Comparison of ENCODE assay signal across 24 cellular contexts in the genomic region with DNA sequence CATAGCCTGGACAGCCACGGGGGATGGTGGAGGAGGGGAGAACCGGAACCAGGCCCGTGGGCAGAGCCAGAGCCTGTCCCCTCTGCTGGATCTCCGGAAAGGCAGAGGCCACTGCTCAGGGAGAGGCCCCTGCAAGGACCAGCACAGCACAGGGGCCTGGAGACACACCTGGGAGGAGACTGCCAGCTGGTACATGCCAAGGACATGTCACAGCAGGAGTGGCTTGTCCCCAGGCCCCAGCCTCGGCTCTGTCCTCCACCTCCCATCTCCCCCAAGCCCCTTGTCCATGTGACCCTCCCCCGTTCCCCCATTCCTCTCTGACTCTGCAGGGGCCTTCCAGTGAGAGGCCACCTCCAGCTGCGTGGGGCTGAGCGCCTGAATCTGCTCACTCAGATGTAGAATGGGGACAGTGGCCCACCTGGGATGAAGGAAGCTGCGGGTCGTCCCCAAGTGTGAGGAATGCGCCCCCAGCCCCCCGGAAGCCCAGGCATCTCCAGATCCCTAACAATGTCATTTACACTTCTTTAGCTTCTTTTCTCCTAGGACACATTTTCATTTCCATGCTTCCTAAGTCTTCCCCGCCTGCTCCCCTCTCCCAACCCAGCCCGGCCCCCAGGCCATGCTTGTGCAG.
"Had no signal": no experiment of that assay in that cellular context is flagged by ENCODE, and none has a peak within 500 bp of the region (broad histone marks: within the 10 kb centered on the region; RNA-seq: fewer than 3 reads in every experiment).

No MANE protein-coding gene starts in this region.

- H3K9me3 ChIP-seq: upper lobe of left lung had no signal

- H3K36me3 Mint-ChIP-seq: brain, T-cell had no signal

- H3K4me1 ChIP-seq: upper lobe of left lung had no signal

- DNase-seq: activated CD4-positive, alpha-beta T cell treated with anti-CD3 and anti-CD28 coated beads, Interleukin-2, amount 10 ng/mL, durations not matched to agents 24 days and 14 days; activated CD4-positive, CD25-positive, alpha-beta regulatory T cell; activated CD8-positive, alpha-beta T cell treated with anti-CD3 and anti-CD28 coated beads for 36 hours; activated naive CD4-positive, alpha-beta T cell treated with anti-CD3 and anti-CD28 coated beads for 36 hours; activated naive CD8-positive, alpha-beta T cell treated with anti-CD3 and anti-CD28 coated beads, Interleukin-2, amount 50 U/mL, for 24 hours; activated T-cell treated with anti-CD3 and anti-CD28 coated beads, Interleukin-2, amount 50 U/mL, for 24 hours; anterior cingulate cortex; central memory CD4-positive, alpha-beta T cell; dorsolateral prefrontal cortex; erythroblast; foreskin melanocyte; glutamatergic neuron; hypothalamus; left cardiac atrium; occipital lobe; posterior cingulate gyrus; stimulated activated CD8-positive, alpha-beta memory T cell treated with anti-CD3 and anti-CD28 coated beads, Interleukin-4, amount 100 ng/mL, for 48 hours; stimulated activated naive CD4-positive, alpha-beta T cell; T-cell; T-helper 9 cell had no signal

- H3K4me1 Mint-ChIP-seq: activated CD4-positive, alpha-beta T cell treated with anti-CD3 and anti-CD28 coated beads, Interleukin-2, amount 10 ng/mL, durations not matched to agents 24 days and 14 days; activated naive CD8-positive, alpha-beta T cell treated with anti-CD3 and anti-CD28 coated beads, Interleukin-2, amount 50 U/mL, for 24 hours; T-cell had no signal

- H3K4me3 Mint-ChIP-seq: activated CD4-positive, alpha-beta T cell treated with anti-CD3 and anti-CD28 coated beads, Interleukin-2, amount 10 ng/mL, durations not matched to agents 24 days and 14 days; activated CD8-positive, alpha-beta T cell treated with anti-CD3 and anti-CD28 coated beads for 36 hours; activated naive CD4-positive, alpha-beta T cell treated with anti-CD3 and anti-CD28 coated beads for 36 hours; activated naive CD8-positive, alpha-beta T cell treated with anti-CD3 and anti-CD28 coated beads, Interleukin-2, amount 50 U/mL, for 24 hours; activated T-cell treated with anti-CD3 and anti-CD28 coated beads, Interleukin-2, amount 50 U/mL, for 24 hours; brain; nephron; T-cell had no signal

- H3K4me3 ChIP-seq: dorsolateral prefrontal cortex, upper lobe of left lung had no signal

- H3K27ac Mint-ChIP-seq: activated CD4-positive, alpha-beta T cell treated with anti-CD3 and anti-CD28 coated beads, Interleukin-2, amount 10 ng/mL, durations not matched to agents 24 days and 14 days; activated CD8-positive, alpha-beta T cell treated with anti-CD3 and anti-CD28 coated beads for 36 hours; activated naive CD4-positive, alpha-beta T cell treated with anti-CD3 and anti-CD28 coated beads for 36 hours; activated naive CD8-positive, alpha-beta T cell treated with anti-CD3 and anti-CD28 coated beads, Interleukin-2, amount 50 U/mL, for 24 hours; activated T-cell treated with anti-CD3 and anti-CD28 coated beads, Interleukin-2, amount 50 U/mL, for 24 hours; nephron; T-cell had no signal

- H3K27me3 ChIP-seq: upper lobe of left lung had no signal

- H3K27ac ChIP-seq: dorsolateral prefrontal cortex, upper lobe of left lung had no signal

- H3K36me3 ChIP-seq: upper lobe of left lung had no signal

- ATAC-seq: activated CD8-positive, alpha-beta T cell treated with anti-CD3 and anti-CD28 coated beads for 36 hours; activated naive CD8-positive, alpha-beta T cell treated with anti-CD3 and anti-CD28 coated beads, Interleukin-2, amount 50 U/mL, for 24 hours; left cardiac atrium; SK-N-SH treated with all-trans-retinoic acid at 6 μM for 48 hours; T-cell had no signal

- H3K9me3 Mint-ChIP-seq: activated CD4-positive, alpha-beta T cell treated with anti-CD3 and anti-CD28 coated beads, Interleukin-2, amount 10 ng/mL, durations not matched to agents 24 days and 14 days; activated naive CD8-positive, alpha-beta T cell treated with anti-CD3 and anti-CD28 coated beads, Interleukin-2, amount 50 U/mL, for 24 hours; nephron had no signal
